Comparison of ENCODE assay signal across 12 cellular contexts in genomic region chr6:153553627-153554026, GRCh38.
DNase-seq lines count a peak whose midpoint lies in the region; ATAC-seq, FAIRE-seq and TF ChIP-seq lines count a peak whose summit lies in the region.
"Had no signal": no experiment of that assay in that cellular context is flagged by ENCODE, and none has a peak within 500 bp of the region (broad histone marks: within the 10 kb centered on the region; RNA-seq: fewer than 3 reads in every experiment).

No MANE protein-coding gene starts in this region.

- H3K9ac ChIP-seq in GM12878 (ENCODE audit: control insufficient read depth, insufficient read depth, low read length) (no peak overlapping the region), neural progenitor cell (no peak overlapping the region)

- H3K4me2 ChIP-seq in GM12878 (ENCODE audit: control insufficient read depth, insufficient read depth) = no peak overlapping the region
- no peak overlapping the region for H3K4me2 ChIP-seq in neural progenitor cell

- RAD21 ChIA-PET in GM12878 (lab: Charles Lee; ENCODE audit: unreplicated experiment) = no interaction called here

- H3K9me3 ChIP-seq in GM12878 (replicated peaks; ENCODE audit: control insufficient read depth, insufficient read depth, low read length) (no peaks in the 10 kb centered on the region), neural progenitor cell (ENCODE audit: low read depth) (no peaks in the 10 kb centered on the region)
- H3K9me3 ChIP-seq: transverse colon had no signal

- TF ChIP-seq CTCF in LNCAP (IDR thresholded peaks at IDR 0.05) (0 out of 2 replicates have a peak, but pooled peaks have one; percentile 8), GM12878 (IDR thresholded peaks at IDR 0.05 in 2 of 3, conservative IDR thresholded peaks at IDR 0.05 in 1 of 3; ENCODE audit: control insufficient read depth in 2 of 3, extremely low read depth in 1 of 3, insufficient read depth in 1 of 3, low read depth in 3 of 3, low read length in 3 of 3) (peak in 2 of 3 experiments; percentile 11 to 23; a peak in 1 of 6 replicates), neural progenitor cell (IDR thresholded peaks at IDR 0.05) (peak; percentile 65)

- no peak for TF ChIP-seq POLR2A in GM12878 (IDR thresholded peaks at IDR 0.05; ENCODE audit: low read depth, low read length)

- CTCF ChIA-PET in GM12878 (lab: Yijun Ruan, JAX) = interaction anchor here (0.7 kb wide), 1 partner anchor 392 kb away, joined by 3 read pairs; no protein-coding TSS in a partner anchor

- in situ Hi-C loops in GM12878 (cut with MboI) = no loop called here

- H3K27ac Mint-ChIP-seq in neural progenitor cell = no peak overlapping the region

- H3K36me3 Mint-ChIP-seq in neural progenitor cell = no peaks in the 10 kb centered on the region

- POLR2A ChIA-PET in GM12878 (lab: Charles Lee) = no interaction called here

- H3K4me3 ChIP-seq in GM12878 (no peak overlapping the region), neural progenitor cell (no peak overlapping the region)
- H3K4me3 ChIP-seq: lung, transverse colon had no signal

- H4K20me1 ChIP-seq in GM12878 (ENCODE audit: control insufficient read depth, insufficient read depth) = no peaks in the 10 kb centered on the region
- no peaks in the 10 kb centered on the region for H4K20me1 ChIP-seq in neural progenitor cell (ENCODE audit: low read depth)

- peak; percentile 29 for TF ChIP-seq RAD21 in GM12878 (IDR thresholded peaks at IDR 0.05; ENCODE audit: insufficient read depth, low read depth, low read length)

- H3K36me3 ChIP-seq in GM12878 (ENCODE audit: control insufficient read depth in 2 of 2, insufficient read depth in 2 of 2, low read length in 1 of 2) (no peaks in the 10 kb centered on the region), neural progenitor cell (no peaks in the 10 kb centered on the region)
- H3K36me3 ChIP-seq: transverse colon had no signal

- H3K27me3 ChIP-seq in GM12878 (replicated peaks in 1 of 2; ENCODE audit: control insufficient read depth in 2 of 2, insufficient read depth in 2 of 2, low read length in 1 of 2) (no peaks in the 10 kb centered on the region), neural progenitor cell (no peaks in the 10 kb centered on the region)
- H3K27me3 ChIP-seq: transverse colon had no signal

- H2AFZ ChIP-seq in GM12878 (ENCODE audit: control insufficient read depth, low read depth, low read length) (no peak overlapping the region), neural progenitor cell (replicated peaks) (peak overlapping the region; percentile 95)

- H3F3A ChIP-seq in neural progenitor cell (ENCODE audit: low read depth) = no peaks in the 10 kb centered on the region

- peak; percentile 53 for DNase-seq in NCI-H1105 treated with DMSO at 0.1 percent for 48 hours (lab: John Stamatoyannopoulos, UW)
- no peak for DNase-seq in NCI-H1105 (lab: John Stamatoyannopoulos, UW)
- DNase-seq in GM12878 (ENCODE audit: low read depth, low spot score) = no peak
- DNase-seq in neural progenitor cell (ENCODE audit: low spot score) = peak; percentile 72
- DNase-seq in mucosa of gallbladder (ENCODE audit: low spot score) = no peak
- DNase-seq in NCI-H1436 treated with DMSO at 0.1 percent for 48 hours (lab: John Stamatoyannopoulos, UW) = no peak
- no peak for DNase-seq in NCI-H2029 (lab: John Stamatoyannopoulos, UW)
- DNase-seq: transverse colon had no signal

- peak; percentile 58 for ATAC-seq in GM12878

- intact Hi-C loops in GM12878 (cut with micrococcal nuclease; ENCODE audit: unreplicated experiment) = no loop called here

- SMC1A ChIA-PET in GM12878 (lab: Charles Lee; ENCODE audit: uncharacterized antibody, unreplicated experiment) = interaction anchor here (0.8 kb wide), 1 partner anchor 17 kb away, joined by 3 read pairs; no protein-coding TSS in a partner anchor

- no peaks in the 10 kb centered on the region for H3K79me2 ChIP-seq in GM12878 (ENCODE audit: control insufficient read depth, insufficient read depth, low read length)
- no peaks in the 10 kb centered on the region for H3K79me2 ChIP-seq in neural progenitor cell (ENCODE audit: low read depth)

- no peaks in the 10 kb centered on the region for H3K4me1 ChIP-seq in GM12878 (ENCODE audit: control insufficient read depth, insufficient read depth, low read length)
- no peaks in the 10 kb centered on the region for H3K4me1 ChIP-seq in neural progenitor cell
- H3K4me1 ChIP-seq: transverse colon had no signal

- peaks cover 4% of the 10 kb centered on the region for H3K27me3 Mint-ChIP-seq in neural progenitor cell (ENCODE audit: insufficient read depth, low read depth)

- 0% methylated on average over 1 of the region's 1 CpG for WGBS in GM12878 (ENCODE audit: insufficient coverage, insufficient replicate concordance, low lambda C conversion rate, missing lambda C conversion rate)

- H3K4me3 Mint-ChIP-seq in neural progenitor cell = no peak overlapping the region

- no peak for FAIRE-seq in GM12878 (lab: Jason Lieb, UNC)
- FAIRE-seq: A204.1, colon had no signal

- no peaks in the 10 kb centered on the region for H3K4me1 Mint-ChIP-seq in neural progenitor cell

- no peak for TF ChIP-seq EP300 in GM12878 (IDR thresholded peaks at IDR 0.05; ENCODE audit: borderline replicate concordance in 1 of 2, control insufficient read depth in 1 of 2, low read depth in 2 of 2, low read length in 2 of 2)

- H3K27ac ChIP-seq in GM12878 (ENCODE audit: control insufficient read depth, insufficient read depth) = no peak overlapping the region
- no peak overlapping the region for H3K27ac ChIP-seq in neural progenitor cell
- H3K27ac ChIP-seq: transverse colon had no signal

- no peaks in the 10 kb centered on the region for H3K9me3 Mint-ChIP-seq in neural progenitor cell

- BruUV-seq in GM12878 (replicated peaks; lab: Mats Ljungman, UMichigan) = no TSS peak

TF ChIP-seq in GM12878, 131 proteins besides CTCF, POLR2A, EP300 and RAD21 (continues in another document):
- TF ChIP-seq, protein P1, sequence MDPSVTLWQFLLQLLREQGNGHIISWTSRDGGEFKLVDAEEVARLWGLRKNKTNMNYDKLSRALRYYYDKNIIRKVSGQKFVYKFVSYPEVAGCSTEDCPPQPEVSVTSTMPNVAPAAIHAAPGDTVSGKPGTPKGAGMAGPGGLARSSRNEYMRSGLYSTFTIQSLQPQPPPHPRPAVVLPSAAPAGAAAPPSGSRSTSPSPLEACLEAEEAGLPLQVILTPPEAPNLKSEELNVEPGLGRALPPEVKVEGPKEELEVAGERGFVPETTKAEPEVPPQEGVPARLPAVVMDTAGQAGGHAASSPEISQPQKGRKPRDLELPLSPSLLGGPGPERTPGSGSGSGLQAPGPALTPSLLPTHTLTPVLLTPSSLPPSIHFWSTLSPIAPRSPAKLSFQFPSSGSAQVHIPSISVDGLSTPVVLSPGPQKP (IDR thresholded peaks at IDR 0.05; ENCODE audit: low read depth, low read length) = no peak
- TF ChIP-seq NR2C1 (IDR thresholded peaks at IDR 0.05) = no peak
- TF ChIP-seq, protein P2, sequence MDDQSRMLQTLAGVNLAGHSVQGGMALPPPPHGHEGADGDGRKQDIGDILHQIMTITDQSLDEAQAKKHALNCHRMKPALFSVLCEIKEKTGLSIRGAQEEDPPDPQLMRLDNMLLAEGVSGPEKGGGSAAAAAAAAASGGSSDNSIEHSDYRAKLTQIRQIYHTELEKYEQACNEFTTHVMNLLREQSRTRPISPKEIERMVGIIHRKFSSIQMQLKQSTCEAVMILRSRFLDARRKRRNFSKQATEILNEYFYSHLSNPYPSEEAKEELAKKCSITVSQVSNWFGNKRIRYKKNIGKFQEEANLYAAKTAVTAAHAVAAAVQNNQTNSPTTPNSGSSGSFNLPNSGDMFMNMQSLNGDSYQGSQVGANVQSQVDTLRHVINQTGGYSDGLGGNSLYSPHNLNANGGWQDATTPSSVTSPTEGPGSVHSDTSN (IDR thresholded peaks at IDR 0.05; ENCODE audit: insufficient replicate concordance, low read depth, low read length) = no peak
- TF ChIP-seq SREBF2 (IDR thresholded peaks at IDR 0.05; ENCODE audit: low read length) = no peak
- no peak for TF ChIP-seq RCOR1 (conservative IDR thresholded peaks at IDR 0.05; ENCODE audit: low read depth, low read length)
- TF ChIP-seq CHD4 (IDR thresholded peaks at IDR 0.05) = no peak
- TF ChIP-seq HDGF (IDR thresholded peaks at IDR 0.05) = no peak
- TF ChIP-seq, protein P3, sequence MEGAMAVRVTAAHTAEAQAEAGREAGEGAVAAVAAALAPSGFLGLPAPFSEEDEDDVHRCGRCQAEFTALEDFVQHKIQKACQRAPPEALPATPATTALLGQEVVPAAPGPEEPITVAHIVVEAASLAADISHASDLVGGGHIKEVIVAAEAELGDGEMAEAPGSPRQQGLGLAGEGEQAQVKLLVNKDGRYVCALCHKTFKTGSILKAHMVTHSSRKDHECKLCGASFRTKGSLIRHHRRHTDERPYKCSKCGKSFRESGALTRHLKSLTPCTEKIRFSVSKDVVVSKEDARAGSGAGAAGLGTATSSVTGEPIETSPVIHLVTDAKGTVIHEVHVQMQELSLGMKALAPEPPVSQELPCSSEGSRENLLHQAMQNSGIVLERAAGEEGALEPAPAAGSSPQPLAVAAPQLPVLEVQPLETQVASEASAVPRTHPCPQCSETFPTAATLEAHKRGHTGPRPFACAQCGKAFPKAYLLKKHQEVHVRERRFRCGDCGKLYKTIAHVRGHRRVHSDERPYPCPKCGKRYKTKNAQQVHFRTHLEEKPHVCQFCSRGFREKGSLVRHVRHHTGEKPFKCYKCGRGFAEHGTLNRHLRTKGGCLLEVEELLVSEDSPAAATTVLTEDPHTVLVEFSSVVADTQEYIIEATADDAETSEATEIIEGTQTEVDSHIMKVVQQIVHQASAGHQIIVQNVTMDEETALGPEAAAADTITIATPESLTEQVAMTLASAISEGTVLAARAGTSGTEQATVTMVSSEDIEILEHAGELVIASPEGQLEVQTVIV (IDR thresholded peaks at IDR 0.05; ENCODE audit: borderline replicate concordance, partially characterized antibody) = no peak

Comparison
In these comparisons a context has a peak if more than half of its experiments do, and no peak if none do; other contexts are left out.
1. DNase-seq: peak in NCI-H1105 treated with DMSO at 0.1 percent for 48 hours (single experiment) and neural progenitor cell (single experiment); none in NCI-H1105 (single experiment), GM12878 (single experiment), mucosa of gallbladder (single experiment), NCI-H1436 treated with DMSO at 0.1 percent for 48 hours (single experiment) and NCI-H2029 (single experiment).
2. CTCF ChIP-seq: peak in every context shown above with its lines; median percentile 65 in neural progenitor cell; 17 in GM12878; 8 in LNCAP.